13 cellular contexts compared by ENCODE assay signal in the genomic region with DNA sequence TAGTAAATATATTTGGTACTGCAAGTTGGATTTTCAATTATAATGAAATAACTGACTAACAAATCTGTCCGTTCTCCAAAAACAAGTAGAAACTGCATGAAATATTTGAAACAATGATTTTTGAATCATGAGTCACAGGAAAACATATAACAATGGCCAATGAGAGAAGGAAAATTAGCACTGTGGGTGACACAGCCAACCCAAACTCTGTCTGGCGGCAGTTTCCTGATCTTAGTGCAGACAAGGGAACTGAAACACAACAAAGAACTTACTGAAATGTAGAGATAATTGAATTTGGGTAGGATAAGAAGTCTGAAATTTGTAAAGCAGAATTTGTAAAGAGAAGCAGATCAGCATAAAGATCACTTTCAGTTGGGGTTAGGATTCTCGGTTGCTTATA.
DNase-seq lines count a peak whose midpoint lies in the region; ATAC-seq, FAIRE-seq and TF ChIP-seq lines count a peak whose summit lies in the region.
"Had no signal": no experiment of that assay in that cellular context is flagged by ENCODE, and none has a peak within 500 bp of the region (broad histone marks: within the 10 kb centered on the region; RNA-seq: fewer than 3 reads in every experiment).

No MANE protein-coding gene starts in this region.

- H3K27ac ChIP-seq in Karpas-422 (ENCODE audit: low read length), result no peak overlapping the region
- peak overlapping the region; percentile 23 for H3K27ac ChIP-seq in astrocyte (ENCODE audit: low read depth, low read length)
- H3K27ac ChIP-seq in naive thymus-derived CD4-positive, alpha-beta T cell (ENCODE audit: low read depth, low read length), result no peak overlapping the region
- H3K27ac ChIP-seq in right lobe of liver, result no peak overlapping the region

- CTCF ChIA-PET in naive thymus-derived CD4-positive, alpha-beta T cell (lab: Charles Lee), result no interaction called here

- DNase-seq in AG08395 (ENCODE audit: low spot score), result peak; percentile 11
- no peak for DNase-seq in Karpas-422
- DNase-seq in astrocyte (ENCODE audit: low read depth), result peak; percentile 72
- peak; percentile 72 for DNase-seq in glomerular endothelial cell (ENCODE audit: extremely low read depth, low read depth, low spot score)
- DNase-seq in naive thymus-derived CD4-positive, alpha-beta T cell, result no peak
- no peak for DNase-seq in AML-193 (lab: John Stamatoyannopoulos, UW)
- no peak for DNase-seq in right lobe of liver
- DNase-seq: activated CD4-positive, alpha-beta T cell treated with anti-CD3 and anti-CD28 coated beads, Interleukin-2, amount 10 ng/mL, durations not matched to agents 7 days and 5 days; DMS 273 treated with DMSO at 0.1 percent for 48 hours; T-helper 2 cell; trophoblast cell had no signal

- H2AFZ ChIP-seq in Karpas-422 (ENCODE audit: low read length) (peak overlapping the region; percentile 40; the same call in 1 of the 2 replicates), astrocyte (ENCODE audit: low read depth, low read length) (peak overlapping the region; percentile 48)

- H3K27ac Mint-ChIP-seq in astrocyte (ENCODE audit: unreplicated experiment), result peak overlapping the region; percentile 54
- no peak overlapping the region for H3K27ac Mint-ChIP-seq in naive thymus-derived CD4-positive, alpha-beta T cell
- H3K27ac Mint-ChIP-seq: activated CD4-positive, alpha-beta T cell treated with anti-CD3 and anti-CD28 coated beads, Interleukin-2, amount 10 ng/mL, durations not matched to agents 7 days and 5 days had no signal

- POLR2A ChIA-PET in naive thymus-derived CD4-positive, alpha-beta T cell (lab: Charles Lee), result no interaction called here

- ATAC-seq in naive thymus-derived CD4-positive, alpha-beta T cell, result no peak
- no peak for ATAC-seq in GM19351 (IDR thresholded peaks at IDR 0.05; ENCODE audit: unreplicated experiment)
- no peak for ATAC-seq in right lobe of liver

- TF ChIP-seq CTCF in astrocyte (IDR thresholded peaks at IDR 0.05; ENCODE audit: insufficient read depth, low read depth, low read length) (no peak), right lobe of liver (IDR thresholded peaks at IDR 0.05) (no peak)

- H3K36me3 ChIP-seq in Karpas-422 (ENCODE audit: insufficient read depth, low read length) (no peaks in the 10 kb centered on the region), astrocyte (ENCODE audit: insufficient read depth, low read length) (no peaks in the 10 kb centered on the region), right lobe of liver (no peaks in the 10 kb centered on the region)
- no peaks in the 10 kb centered on the region for H3K36me3 ChIP-seq in naive thymus-derived CD4-positive, alpha-beta T cell (ENCODE audit: control insufficient read depth in 2 of 3, insufficient read depth in 3 of 3, low read length in 3 of 3)

- intact Hi-C loops in naive thymus-derived CD4-positive, alpha-beta T cell (cut with micrococcal nuclease), result no loop called here
- intact Hi-C loops in right lobe of liver (cut with DNase I), result no loop called here

- peaks cover 4% of the 10 kb centered on the region for H3K4me1 Mint-ChIP-seq in astrocyte (ENCODE audit: low read depth, unreplicated experiment)
- no peaks in the 10 kb centered on the region for H3K4me1 Mint-ChIP-seq in naive thymus-derived CD4-positive, alpha-beta T cell
- H3K4me1 Mint-ChIP-seq: activated CD4-positive, alpha-beta T cell treated with anti-CD3 and anti-CD28 coated beads, Interleukin-2, amount 10 ng/mL, durations not matched to agents 7 days and 5 days had no signal

- H3K9ac ChIP-seq in Karpas-422 (ENCODE audit: low read length) (no peak overlapping the region), astrocyte (ENCODE audit: low read length) (no peak overlapping the region)

- H3K4me3 ChIP-seq in Karpas-422 (ENCODE audit: low read length) (no peak overlapping the region), astrocyte (ENCODE audit: insufficient read depth, low read depth, low read length) (no peak overlapping the region), right lobe of liver (no peak overlapping the region)
- H3K4me3 ChIP-seq in naive thymus-derived CD4-positive, alpha-beta T cell (ENCODE audit: low read length), result no peak overlapping the region

- no peak for TF ChIP-seq POLR2A in right lobe of liver (IDR thresholded peaks at IDR 0.05)

- H4K20me1 ChIP-seq in Karpas-422 (ENCODE audit: insufficient read depth, low read depth, low read length) (no peaks in the 10 kb centered on the region), astrocyte (ENCODE audit: insufficient read depth, low read length) (no peaks in the 10 kb centered on the region)

- H3K4me2 ChIP-seq in Karpas-422 (ENCODE audit: low read depth, low read length, poor library complexity, severe bottlenecking), result no peak overlapping the region
- H3K4me2 ChIP-seq in astrocyte (ENCODE audit: low read length), result peak overlapping the region; percentile 55

- no peaks in the 10 kb centered on the region for H3K9me3 Mint-ChIP-seq in astrocyte (ENCODE audit: unreplicated experiment)
- peaks cover 0 to 21% (median 4%) of the 10 kb centered on the region in 11 donors for H3K9me3 Mint-ChIP-seq in naive thymus-derived CD4-positive, alpha-beta T cell

- H3K79me2 ChIP-seq in Karpas-422 (ENCODE audit: low read length) (no peaks in the 10 kb centered on the region), astrocyte (ENCODE audit: insufficient read depth, low read length) (no peaks in the 10 kb centered on the region)

- H3K9me3 ChIP-seq in Karpas-422 (ENCODE audit: low read length), result no peaks in the 10 kb centered on the region
- H3K9me3 ChIP-seq in astrocyte (ENCODE audit: insufficient read depth, low read depth, low read length), result no peaks in the 10 kb centered on the region
- no peaks in the 10 kb centered on the region for H3K9me3 ChIP-seq in naive thymus-derived CD4-positive, alpha-beta T cell (ENCODE audit: control insufficient read depth in 2 of 3, low read length in 3 of 3)
- no peaks in the 10 kb centered on the region for H3K9me3 ChIP-seq in right lobe of liver

- H3K36me3 Mint-ChIP-seq in astrocyte (ENCODE audit: low read depth, unreplicated experiment), result no peaks in the 10 kb centered on the region
- no peaks in the 10 kb centered on the region for H3K36me3 Mint-ChIP-seq in naive thymus-derived CD4-positive, alpha-beta T cell

- H3K27me3 Mint-ChIP-seq in astrocyte (ENCODE audit: low read depth, unreplicated experiment), result no peaks in the 10 kb centered on the region
- no peaks in the 10 kb centered on the region for H3K27me3 Mint-ChIP-seq in naive thymus-derived CD4-positive, alpha-beta T cell
- H3K27me3 Mint-ChIP-seq: activated CD4-positive, alpha-beta T cell treated with anti-CD3 and anti-CD28 coated beads, Interleukin-2, amount 10 ng/mL, durations not matched to agents 7 days and 5 days had no signal

- no peaks in the 10 kb centered on the region for H3K4me1 ChIP-seq in Karpas-422 (ENCODE audit: low read length)
- H3K4me1 ChIP-seq in astrocyte (ENCODE audit: insufficient read depth, low read length), result no peaks in the 10 kb centered on the region
- H3K4me1 ChIP-seq in naive thymus-derived CD4-positive, alpha-beta T cell (ENCODE audit: control insufficient read depth in 2 of 2, insufficient read depth in 2 of 2, low read length in 2 of 2), result no peaks in the 10 kb centered on the region
- H3K4me1 ChIP-seq in right lobe of liver, result no peaks in the 10 kb centered on the region

- H3K9me2 ChIP-seq in Karpas-422 (replicated peaks; ENCODE audit: insufficient read depth, low read length), result no peaks in the 10 kb centered on the region

- FAIRE-seq in astrocyte (lab: Jason Lieb, UNC), result no peak
- FAIRE-seq: GM12892 had no signal

- H3K4me3 Mint-ChIP-seq in astrocyte (ENCODE audit: unreplicated experiment), result no peak overlapping the region
- H3K4me3 Mint-ChIP-seq in naive thymus-derived CD4-positive, alpha-beta T cell, result no peak overlapping the region
- H3K4me3 Mint-ChIP-seq: activated CD4-positive, alpha-beta T cell treated with anti-CD3 and anti-CD28 coated beads, Interleukin-2, amount 10 ng/mL, durations not matched to agents 7 days and 5 days had no signal

- H3K27me3 ChIP-seq in Karpas-422 (ENCODE audit: low read length) (no peaks in the 10 kb centered on the region), astrocyte (ENCODE audit: insufficient read depth, low read length) (no peaks in the 10 kb centered on the region), right lobe of liver (no peaks in the 10 kb centered on the region)
- no peaks in the 10 kb centered on the region for H3K27me3 ChIP-seq in naive thymus-derived CD4-positive, alpha-beta T cell (ENCODE audit: control insufficient read depth in 2 of 2, insufficient read depth in 2 of 2, low read length in 2 of 2)

- 45% methylated on average over 3 of the region's 3 CpGs for WGBS in right lobe of liver (ENCODE audit: insufficient coverage, low coverage, low lambda C conversion rate, missing lambda C conversion rate)

Comparison
In these comparisons a context has a peak if more than half of its experiments do, and no peak if none do; other contexts are left out.
1. DNase-seq: peak in AG08395 (single experiment), astrocyte (single experiment) and glomerular endothelial cell (single experiment); none in Karpas-422 (single experiment), naive thymus-derived CD4-positive, alpha-beta T cell (0 of 9), AML-193 (0 of 2) and right lobe of liver (0 of 3).